ENCODE assay signal across 23 cellular contexts in genomic region chr2:3421541-3421940, GRCh38.
"Had no signal": no experiment of that assay in that cellular context is flagged by ENCODE, and none has a peak within 500 bp of the region (broad histone marks: within the 10 kb centered on the region; RNA-seq: fewer than 3 reads in every experiment).

No MANE protein-coding gene starts in this region.

- DNase-seq: dermis blood vessel endothelial cell; effector memory CD4-positive, alpha-beta T cell; erythroblast; esophagus squamous epithelium; foreskin melanocyte; head of caudate nucleus; kidney; natural killer cell; occipital lobe; stimulated activated CD4-positive, alpha-beta T cell treated with anti-CD3 and anti-CD28 coated beads, Interleukin-12 subunit alpha, Interleukin-12 subunit beta, amount 100 ng/mL, for 4 hours; stimulated activated CD4-positive, alpha-beta T cell treated with anti-CD3 and anti-CD28 coated beads, Interleukin-1b, Interleukin-23, amount 100 ng/mL, for 48 hours; stimulated activated CD4-positive, alpha-beta T cell treated with anti-CD3 and anti-CD28 coated beads, Interleukin-4, amount 100 ng/mL, for 1 hour; upper lobe of left lung had no signal

- H3K9me3 Mint-ChIP-seq: memory B cell; natural killer cell; stimulated activated effector memory CD8-positive, alpha-beta T cell treated with anti-CD3 and anti-CD28 coated beads, Interleukin-12 subunit alpha, Interleukin-12 subunit beta, amount 100 ng/mL, for 72 hours; stimulated activated naive CD8-positive, alpha-beta T cell treated with anti-CD3 and anti-CD28 coated beads, Interleukin-15, Interleukin-2, amounts not matched to agents 100 ng/mL and 50 ng/mL, for 24 hours had no signal

- H3K27ac Mint-ChIP-seq: natural killer cell; stimulated activated naive CD8-positive, alpha-beta T cell treated with anti-CD3 and anti-CD28 coated beads, Interleukin-15, Interleukin-2, amounts not matched to agents 100 ng/mL and 50 ng/mL, for 24 hours had no signal

- ATAC-seq: natural killer cell; sciatic nerve; stimulated activated effector memory CD8-positive, alpha-beta T cell treated with anti-CD3 and anti-CD28 coated beads, Interleukin-12 subunit alpha, Interleukin-12 subunit beta, amount 100 ng/mL, for 72 hours had no signal

- H3K4me2 ChIP-seq: smooth muscle cell had no signal

- H3K9me3 ChIP-seq: esophagus squamous epithelium, pancreas, thoracic aorta, tibial nerve, upper lobe of left lung had no signal

- H3K4me1 ChIP-seq: esophagus squamous epithelium, pancreas had no signal

- H3K4me3 ChIP-seq: coronary artery, esophagus squamous epithelium, lung, pancreas, smooth muscle cell, thoracic aorta, tibial nerve, upper lobe of left lung had no signal

- H3K4me3 Mint-ChIP-seq: memory B cell; natural killer cell; stimulated activated effector memory CD8-positive, alpha-beta T cell treated with anti-CD3 and anti-CD28 coated beads, Interleukin-12 subunit alpha, Interleukin-12 subunit beta, amount 100 ng/mL, for 72 hours; stimulated activated naive CD8-positive, alpha-beta T cell treated with anti-CD3 and anti-CD28 coated beads, Interleukin-15, Interleukin-2, amounts not matched to agents 100 ng/mL and 50 ng/mL, for 24 hours had no signal

- H3K27ac ChIP-seq: coronary artery, pancreas, thoracic aorta, tibial nerve, upper lobe of left lung had no signal

- H3K27me3 Mint-ChIP-seq: memory B cell; stimulated activated naive CD8-positive, alpha-beta T cell treated with anti-CD3 and anti-CD28 coated beads, Interleukin-15, Interleukin-2, amounts not matched to agents 100 ng/mL and 50 ng/mL, for 24 hours had no signal

- H3K27me3 ChIP-seq: esophagus squamous epithelium, pancreas, tibial nerve, upper lobe of left lung had no signal
